8 cellular contexts compared by ENCODE assay signal in the genomic region with DNA sequence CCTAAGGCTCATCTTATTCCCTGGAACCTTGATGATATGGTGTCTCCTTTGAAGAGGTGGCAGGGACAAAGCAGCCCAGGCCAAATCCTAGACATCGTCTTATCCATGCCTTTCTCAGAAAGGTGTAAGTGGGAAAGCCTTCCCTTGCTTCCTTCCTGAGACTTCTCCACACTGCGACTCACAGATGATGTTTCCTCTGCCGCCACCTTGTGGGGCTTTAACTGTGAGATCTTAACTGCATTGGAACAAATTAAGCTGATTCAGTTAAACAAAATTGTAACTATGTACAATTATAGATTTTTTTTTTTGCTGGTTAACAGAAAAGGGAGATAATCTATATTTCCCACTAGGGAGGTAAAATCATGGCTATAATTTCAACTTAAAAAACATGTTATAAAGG. TPM values are rescaled to one million over a fixed set of nuclear protein-coding genes. Genes with fewer than 3 reads are reported as not detected.
DNase-seq lines count a peak whose midpoint lies in the region; ATAC-seq, FAIRE-seq and TF ChIP-seq lines count a peak whose summit lies in the region.

No MANE protein-coding gene starts in this region.

- FAIRE-seq in astrocyte (lab: Jason Lieb, UNC) = no peak

- no peaks in the 10 kb centered on the region for H3F3A ChIP-seq in GM23248 (ENCODE audit: insufficient read depth)

- in situ Hi-C loops in GM23248 (cut with MboI) = no loop called here

- H3K36me3 Mint-ChIP-seq in astrocyte (ENCODE audit: low read depth, unreplicated experiment) = peaks cover 2% of the 10 kb centered on the region

- H3K9ac ChIP-seq in GM23248 = no peak overlapping the region
- H3K9ac ChIP-seq in astrocyte (ENCODE audit: low read length) = no peak overlapping the region

- ATAC-seq in GM18519 (IDR thresholded peaks at IDR 0.05; ENCODE audit: low FRiP score, unreplicated experiment) = no peak

- TF ChIP-seq CTCF in cardiac muscle cell (IDR thresholded peaks at IDR 0.05; ENCODE audit: low read depth, low read length) = peak; percentile 51
- TF ChIP-seq CTCF in right atrium auricular region (IDR thresholded peaks at IDR 0.05) = peak in 1 of 2 donors; percentile 38
- TF ChIP-seq CTCF in astrocyte (IDR thresholded peaks at IDR 0.05; ENCODE audit: insufficient read depth, low read depth, low read length) = peak; percentile 22

- H3K4me1 ChIP-seq in cardiac muscle cell (ENCODE audit: low read depth) (no peaks in the 10 kb centered on the region), right atrium auricular region (no peaks in the 10 kb centered on the region), GM23248 (ENCODE audit: insufficient read depth) (no peaks in the 10 kb centered on the region), astrocyte (ENCODE audit: insufficient read depth, low read length) (no peaks in the 10 kb centered on the region)

- H3K4me2 ChIP-seq in GM23248 (ENCODE audit: unreplicated experiment) = no peak overlapping the region
- H3K4me2 ChIP-seq in astrocyte (ENCODE audit: low read length) = no peak overlapping the region

- no peaks in the 10 kb centered on the region for H3K4me1 Mint-ChIP-seq in astrocyte (ENCODE audit: low read depth, unreplicated experiment)

- 42 to 43% methylated on average over 3 of the region's 3 CpGs for WGBS in GM23248 (ENCODE audit: low coverage in 1 of 2, low lambda C conversion rate in 2 of 2, missing lambda C conversion rate in 2 of 2), 2 experiments

- H3K4me3 ChIP-seq in cardiac muscle cell (no peak overlapping the region), right atrium auricular region (no peak overlapping the region), GM23248 (no peak overlapping the region), astrocyte (ENCODE audit: insufficient read depth, low read depth, low read length) (no peak overlapping the region)

- H3K4me3 Mint-ChIP-seq in astrocyte (ENCODE audit: unreplicated experiment) = no peak overlapping the region

- peaks cover 6% of the 10 kb centered on the region for H3K27me3 ChIP-seq in cardiac muscle cell
- H3K27me3 ChIP-seq in right atrium auricular region = no peaks in the 10 kb centered on the region
- no peaks in the 10 kb centered on the region for H3K27me3 ChIP-seq in GM23248 (replicated peaks; ENCODE audit: insufficient read depth)
- H3K27me3 ChIP-seq in astrocyte (ENCODE audit: insufficient read depth, low read length) = no peaks in the 10 kb centered on the region

- no peak overlapping the region for H3K27ac Mint-ChIP-seq in astrocyte (ENCODE audit: unreplicated experiment)

- H2AFZ ChIP-seq in GM23248 = no peak overlapping the region
- no peak overlapping the region for H2AFZ ChIP-seq in astrocyte (ENCODE audit: low read depth, low read length)

- H3K36me3 ChIP-seq in cardiac muscle cell = no peaks in the 10 kb centered on the region
- H3K36me3 ChIP-seq in right atrium auricular region = no peaks in the 10 kb centered on the region
- H3K36me3 ChIP-seq in GM23248 (ENCODE audit: low read depth) = no peaks in the 10 kb centered on the region
- no peaks in the 10 kb centered on the region for H3K36me3 ChIP-seq in astrocyte (ENCODE audit: insufficient read depth, low read length)

- no peaks in the 10 kb centered on the region for H3K9me3 Mint-ChIP-seq in astrocyte (ENCODE audit: unreplicated experiment)

- H3K9me3 ChIP-seq in cardiac muscle cell (ENCODE audit: low read depth) = no peaks in the 10 kb centered on the region
- no peaks in the 10 kb centered on the region for H3K9me3 ChIP-seq in right atrium auricular region
- no peaks in the 10 kb centered on the region for H3K9me3 ChIP-seq in GM23248 (ENCODE audit: low read depth)
- H3K9me3 ChIP-seq in astrocyte (ENCODE audit: insufficient read depth, low read depth, low read length) = no peaks in the 10 kb centered on the region

- DNase-seq in cardiac muscle cell (ENCODE audit: low read depth in 1 of 2, low spot score in 1 of 2) = peak; percentile 33 to 40
- no peak for DNase-seq in right atrium auricular region (ENCODE audit: low spot score)
- peak; percentile 57 for DNase-seq in GM23248
- peak; percentile 31 for DNase-seq in M059J (ENCODE audit: low read depth)
- no peak for DNase-seq in astrocyte (ENCODE audit: low read depth)
- peak; percentile 31 for DNase-seq in myocyte (ENCODE audit: low read depth)
- DNase-seq in GM19240 (ENCODE audit: insufficient read length, low spot score) = no peak

- H3K79me2 ChIP-seq in GM23248 (ENCODE audit: insufficient read depth) = no peaks in the 10 kb centered on the region
- no peaks in the 10 kb centered on the region for H3K79me2 ChIP-seq in astrocyte (ENCODE audit: insufficient read depth, low read length)

- no peak overlapping the region for H3K27ac ChIP-seq in cardiac muscle cell
- no peak overlapping the region for H3K27ac ChIP-seq in right atrium auricular region
- no peak overlapping the region for H3K27ac ChIP-seq in GM23248
- no peak overlapping the region for H3K27ac ChIP-seq in astrocyte (ENCODE audit: low read depth, low read length)

- H3K9me2 ChIP-seq in GM23248 (ENCODE audit: insufficient read depth) = no peaks in the 10 kb centered on the region

- H4K20me1 ChIP-seq in GM23248 (ENCODE audit: insufficient read depth) (no peaks in the 10 kb centered on the region), astrocyte (ENCODE audit: insufficient read depth, low read length) (no peaks in the 10 kb centered on the region)

- H3K27me3 Mint-ChIP-seq in astrocyte (ENCODE audit: low read depth, unreplicated experiment) = no peaks in the 10 kb centered on the region

RNA-seq across cellular contexts. Expression of a gene that starts 10.0 kb away (rescaled TPM):
- 57.7 and 78.1 TPM in 2 replicates for total RNA-seq in cardiac muscle cell
- polyA plus RNA-seq in cardiac muscle cell = 41.9 and 79.8 TPM in 2 replicates
- total RNA-seq in right atrium auricular region = 10 to 100 TPM; 11.1 to 14.3 TPM
- 1.6 and 3.0 TPM in 2 replicates for total RNA-seq in GM23248 (2014; rRNA removed; shearing (Covaris generic))
- 1.6 TPM in 2 replicates for polyA plus RNA-seq in GM23248 (2016; fragmentation: Nextera tagmentation; extraction: Ambion mirVana)
- total RNA-seq in M059J (2014; rRNA removed; shearing (Covaris generic)) = 31.4 and 51.7 TPM in 2 replicates
- 14.2 and 14.5 TPM in 2 replicates for total RNA-seq in astrocyte
- 1.3 and 2.0 TPM in 2 replicates for total RNA-seq in myocyte
- polyA plus RNA-seq in myocyte (2012) = 0.62 TPM

RNA-seq across cellular contexts. Expression of a gene that starts 15.5 kb away (rescaled TPM):
- total RNA-seq in cardiac muscle cell = 0.06 and 0.07 TPM in 2 replicates
- polyA plus RNA-seq in cardiac muscle cell = 0.88 TPM in 1 of 2 replicates, not detected in the other
- total RNA-seq in right atrium auricular region = 1 to 10 TPM; 4.1 to 6.6 TPM
- 1.6 and 2.0 TPM in 2 replicates for total RNA-seq in GM23248 (2014; rRNA removed; shearing (Covaris generic))
- 0.66 and 1.3 TPM in 2 replicates for polyA plus RNA-seq in GM23248 (2016; fragmentation: Nextera tagmentation; extraction: Ambion mirVana)
- total RNA-seq in M059J (2014; rRNA removed; shearing (Covaris generic)) = 70.9 and 90.2 TPM in 2 replicates
- total RNA-seq in astrocyte = 62.3 and 70.5 TPM in 2 replicates
- 4.5 and 5.1 TPM in 2 replicates for total RNA-seq in myocyte
- polyA plus RNA-seq in myocyte (2012) = 1.7 TPM

Comparison
In these comparisons a context has a peak if more than half of its experiments do, and no peak if none do; other contexts are left out.
1. DNase-seq: peak in cardiac muscle cell (2 of 2), GM23248 (single experiment), M059J (single experiment) and myocyte (single experiment); none in right atrium auricular region (single experiment), astrocyte (single experiment) and GM19240 (single experiment).